In genomic region chr12:39993261-39993660, GRCh38 we compare ENCODE assay signal across 17 cellular contexts.
DNase-seq lines count a peak whose midpoint lies in the region; ATAC-seq, FAIRE-seq and TF ChIP-seq lines count a peak whose summit lies in the region.
"Had no signal": no experiment of that assay in that cellular context is flagged by ENCODE, and none has a peak within 500 bp of the region (broad histone marks: within the 10 kb centered on the region; RNA-seq: fewer than 3 reads in every experiment).

No MANE protein-coding gene starts in this region.

- no peaks in the 10 kb centered on the region for H3K4me1 ChIP-seq in K562 (replicated peaks in 1 of 2; ENCODE audit: control insufficient read depth in 2 of 2, insufficient read depth in 2 of 2, low read length in 2 of 2)
- H3K4me1 ChIP-seq: BLaER1, Caco-2 had no signal

- H3K27me3 ChIP-seq in K562 (ENCODE audit: control insufficient read depth in 2 of 2, insufficient read depth in 2 of 2, low read length in 2 of 2) = no peaks in the 10 kb centered on the region
- H3K27me3 ChIP-seq: BLaER1 had no signal

- no peak overlapping the region for H3K9ac ChIP-seq in K562 (ENCODE audit: insufficient read depth in 1 of 2, low read depth in 2 of 2, low read length in 2 of 2)
- H3K9ac ChIP-seq: BLaER1 had no signal

- no peaks in the 10 kb centered on the region for H4K20me1 ChIP-seq in K562 (replicated peaks; ENCODE audit: control insufficient read depth, insufficient read depth, low read length)
- H4K20me1 ChIP-seq: BLaER1 had no signal

- TF ChIP-seq EP300 in K562 (IDR thresholded peaks at IDR 0.05; ENCODE audit: low read length) = no peak

- peak; percentile 57 for FAIRE-seq in K562 (lab: Jason Lieb, UNC)
- FAIRE-seq: G401.6 had no signal

- no peak overlapping the region for H2AFZ ChIP-seq in K562 (ENCODE audit: low read depth, low read length)
- H2AFZ ChIP-seq: GM23338 had no signal

- CTCF ChIA-PET in K562 (lab: Yijun Ruan, JAX; ENCODE audit: low intra/inter-chr PET ratio) = no interaction called here

- 28% methylated on average over 1 of the region's 1 CpG for WGBS in K562 (ENCODE audit: insufficient coverage, low coverage, missing lambda C conversion rate)

- H3K4me2 ChIP-seq in K562 (ENCODE audit: insufficient read depth, low read length) = no peak overlapping the region
- H3K4me2 ChIP-seq: BLaER1, GM23338 had no signal

- H3K27ac ChIP-seq in K562 (ENCODE audit: extremely low read depth, low read depth, low read length) = no peak overlapping the region
- H3K27ac ChIP-seq: BLaER1, C4-2B had no signal

- TF ChIP-seq CTCF in K562 (IDR thresholded peaks at IDR 0.05 in 2 of 3, conservative IDR thresholded peaks at IDR 0.05 in 1 of 3; ENCODE audit: insufficient read depth in 2 of 3, low read depth in 1 of 3, low read length in 3 of 3) = no peak

- no peaks in the 10 kb centered on the region for H3K36me3 ChIP-seq in K562 (ENCODE audit: control insufficient read depth, insufficient read depth, low read length)
- H3K36me3 ChIP-seq: BLaER1 had no signal

- H3K79me2 ChIP-seq in K562 (ENCODE audit: control insufficient read depth, insufficient read depth, low read length) = no peaks in the 10 kb centered on the region

- POLR2A ChIA-PET in K562 (lab: Yijun Ruan, JAX) = no interaction called here

- intact Hi-C loops in K562 (cut with micrococcal nuclease) = no loop called here

- TF ChIP-seq POLR2A in K562 (conservative IDR thresholded peaks at IDR 0.05) = no peak

- H3K9me3 ChIP-seq in K562 (replicated peaks; ENCODE audit: control insufficient read depth, insufficient read depth, low read depth, low read length) = 0 out of 2 replicates have a peak, but pooled peaks cover 1% of the 10 kb centered on the region

- H3K9me1 ChIP-seq in K562 (ENCODE audit: control insufficient read depth, insufficient read depth, low read length) = no peaks in the 10 kb centered on the region

- TF ChIP-seq RAD21 in K562 (CRISPR knock-in tag; conservative IDR thresholded peaks at IDR 0.05 in 1 of 2, IDR thresholded peaks at IDR 0.05 in 1 of 2) = no peak

- DNase-seq in NCI-H748 (lab: John Stamatoyannopoulos, UW; ENCODE audit: unreplicated experiment) (peak; percentile 20), NCI-H748 treated with DMSO at 0.1 percent for 48 hours (lab: John Stamatoyannopoulos, UW) (no peak), K562 (ENCODE audit: extremely low read depth in 1 of 4, low spot score in 3 of 4) (no peak), putamen (ENCODE audit: low spot score) (peak; percentile 40), NK-92 (lab: John Stamatoyannopoulos, UW; ENCODE audit: unreplicated experiment) (no peak)
- DNase-seq: Caco-2; CD4-positive, CD25-positive, alpha-beta regulatory T cell; CD8-positive, alpha-beta T cell; DMS153; DND-41; H9 had no signal

- ATAC-seq in K562 (no peak), GM19035 (IDR thresholded peaks at IDR 0.05; ENCODE audit: unreplicated experiment) (no peak)
- ATAC-seq: CD8-positive, alpha-beta T cell; GM23338; HCT116 had no signal

- no peak overlapping the region for H3K4me3 ChIP-seq in K562
- H3K4me3 ChIP-seq: BLaER1, GM23338 had no signal

- BruUV-seq in K562 (replicated peaks; lab: Mats Ljungman, UMichigan) = no TSS peak

- in situ Hi-C loops in K562 (cut with MboI) = no loop called here

TF ChIP-seq in K562, 482 proteins besides CTCF, POLR2A, EP300 and RAD21 (continues in another document):
- no peak for TF ChIP-seq FOXO4 (CRISPR knock-in tag; IDR thresholded peaks at IDR 0.05)
- TF ChIP-seq POLR2B (IDR thresholded peaks at IDR 0.05; ENCODE audit: low read depth, partially characterized antibody) = no peak
- TF ChIP-seq NFIX (CRISPR knock-in tag; IDR thresholded peaks at IDR 0.05; ENCODE audit: low read depth) = no peak
- TF ChIP-seq MEF2D (tag; conservative IDR thresholded peaks at IDR 0.05; ENCODE audit: low read depth) = no peak
- TF ChIP-seq ZNF239 (CRISPR knock-in tag; IDR thresholded peaks at IDR 0.05) = no peak
- no peak for TF ChIP-seq POU5F1 (IDR thresholded peaks at IDR 0.05; ENCODE audit: borderline replicate concordance, low read depth, low read length, partially characterized antibody)
- no peak for TF ChIP-seq ZNF316 (IDR thresholded peaks at IDR 0.05)
- no peak for TF ChIP-seq HNRNPL (IDR thresholded peaks at IDR 0.05; ENCODE audit: low read depth, low read length)
- no peak for TF ChIP-seq PRDM10 (IDR thresholded peaks at IDR 0.05; ENCODE audit: partially characterized antibody)
- no peak for TF ChIP-seq ZNF280A (IDR thresholded peaks at IDR 0.05; ENCODE audit: low read depth, partially characterized antibody)
- no peak for TF ChIP-seq MAFF (IDR thresholded peaks at IDR 0.05; ENCODE audit: low read length)

Comparison
In these comparisons a context has a peak if more than half of its experiments do, and no peak if none do; other contexts are left out.
1. DNase-seq: peak in NCI-H748 (single experiment) and putamen (single experiment); none in NCI-H748 treated with DMSO at 0.1 percent for 48 hours (single experiment), K562 (0 of 4) and NK-92 (single experiment).